ENCODE assay signal across 8 cellular contexts in genomic region chr2:45643095-45643494, GRCh38. TPM values are rescaled to one million over a fixed set of nuclear protein-coding genes. Genes with fewer than 3 reads are reported as not detected.
DNase-seq lines count a peak whose midpoint lies in the region; ATAC-seq and TF ChIP-seq lines count a peak whose summit lies in the region.

No MANE protein-coding gene starts in this region.

- no peak for TF ChIP-seq CTCF in BJ (IDR thresholded peaks at IDR 0.05; ENCODE audit: insufficient read depth, low read depth, low read length)
- no peak for TF ChIP-seq CTCF in HL-60 (IDR thresholded peaks at IDR 0.05; ENCODE audit: insufficient read depth, low read length)
- TF ChIP-seq CTCF in chondrocyte (IDR thresholded peaks at IDR 0.05): no peak

- no peaks in the 10 kb centered on the region for H3K9me3 ChIP-seq in muscle layer of colon (ENCODE audit: low read length)

- H3K4me1 ChIP-seq in muscle layer of colon (ENCODE audit: insufficient read depth, low read length): peaks cover 17% of the 10 kb centered on the region

- H3K4me1 Mint-ChIP-seq in chondrocyte (ENCODE audit: low read depth): peaks cover 11% of the 10 kb centered on the region

- H3K36me3 ChIP-seq in BJ (ENCODE audit: control insufficient read depth, insufficient read depth, low read length) (no peaks in the 10 kb centered on the region), muscle layer of colon (ENCODE audit: insufficient read depth, low read length) (no peaks in the 10 kb centered on the region)

- H3K4me3 Mint-ChIP-seq in chondrocyte (ENCODE audit: unreplicated experiment): peak overlapping the region; percentile 73

- H3K27ac ChIP-seq in HL-60 (replicated peaks) (no peak overlapping the region), muscle layer of colon (ENCODE audit: low read depth, low read length) (peak overlapping the region; percentile 65)

- H3K36me3 Mint-ChIP-seq in chondrocyte (ENCODE audit: low read depth): no peaks in the 10 kb centered on the region

- H3K27me3 ChIP-seq in BJ (ENCODE audit: control insufficient read depth, insufficient read depth, low read length): peaks cover 12% of the 10 kb centered on the region
- peaks cover 4% of the 10 kb centered on the region for H3K27me3 ChIP-seq in HL-60 (ENCODE audit: insufficient read depth, poor library complexity, severe bottlenecking)
- H3K27me3 ChIP-seq in muscle layer of colon (ENCODE audit: control insufficient read depth in 1 of 2, insufficient read depth in 2 of 2, low read length in 2 of 2): peaks cover 0 to 7% of the 10 kb centered on the region in 2 donors

- peaks cover 23% of the 10 kb centered on the region for H3K27me3 Mint-ChIP-seq in chondrocyte (ENCODE audit: low read depth)

- ATAC-seq in HG02642 (IDR thresholded peaks at IDR 0.05; ENCODE audit: poor library complexity, unreplicated experiment): no peak

- no peak overlapping the region for H3K27ac Mint-ChIP-seq in chondrocyte (ENCODE audit: unreplicated experiment)

- H3K9ac ChIP-seq in muscle layer of colon (ENCODE audit: low read length): peak overlapping the region; percentile 63

- POLR2A ChIA-PET in BJ (lab: Charles Lee): no interaction called here

- CTCF ChIA-PET in BJ (lab: Yijun Ruan, JAX): interaction anchor here (0.5 to 2.6 kb wide), 16 partner anchors 9 to 806 kb away, joined by 3 to 18 read pairs (median 3); no protein-coding TSS in a partner anchor

- H3K9me3 Mint-ChIP-seq in chondrocyte (ENCODE audit: low read depth): no peaks in the 10 kb centered on the region

- peak overlapping the region; percentile 53 for H3K4me3 ChIP-seq in BJ (ENCODE audit: low read depth, low read length)
- peak overlapping the region; percentile 38 for H3K4me3 ChIP-seq in HL-60 (replicated peaks; ENCODE audit: insufficient read depth, low read length)
- peak overlapping the region; percentile 68 to 70 for H3K4me3 ChIP-seq in muscle layer of colon (ENCODE audit: low read depth in 1 of 2, low read length in 2 of 2)

- DNase-seq in BJ (ENCODE audit: low read depth) (no peak), HL-60 (ENCODE audit: low read depth in 1 of 2, low spot score in 1 of 2) (no peak), chondrocyte (ENCODE audit: low spot score) (no peak), COLO668 (lab: John Stamatoyannopoulos, UW; ENCODE audit: unreplicated experiment) (no peak), NCI-H82 (lab: John Stamatoyannopoulos, UW) (no peak)
- DNase-seq in activated CD8-positive, alpha-beta memory T cell treated with anti-CD3 and anti-CD28 coated beads, Interleukin-2, amount 50 U/mL, for 4 hours: no peak

RNA-seq across cellular contexts. Expression of gene PRKCE, which starts 8.4 kb away (rescaled TPM):
- polyA plus RNA-seq in BJ (2011; rRNA removed): 17.1 and 19.7 TPM in 2 replicates
- 31.5 and 34.1 TPM in 2 replicates for polyA minus RNA-seq in BJ (2011; rRNA and poly(A)+ RNA removed)
- total RNA-seq in chondrocyte: 8.6 to 12.0 TPM (median 9.6 TPM) in 3 replicates

RNA-seq across cellular contexts. Expression of gene SRBD1, which starts 32.0 kb away (rescaled TPM):
- polyA plus RNA-seq in BJ (2011; rRNA removed): 2.7 and 6.6 TPM in 2 replicates
- polyA minus RNA-seq in BJ (2011; rRNA and poly(A)+ RNA removed): 6.1 and 9.2 TPM in 2 replicates
- 9.9 to 14.7 TPM (median 11.2 TPM) in 3 replicates for total RNA-seq in chondrocyte
